Comparison of ENCODE assay signal across 1 cellular context in the genomic region with DNA sequence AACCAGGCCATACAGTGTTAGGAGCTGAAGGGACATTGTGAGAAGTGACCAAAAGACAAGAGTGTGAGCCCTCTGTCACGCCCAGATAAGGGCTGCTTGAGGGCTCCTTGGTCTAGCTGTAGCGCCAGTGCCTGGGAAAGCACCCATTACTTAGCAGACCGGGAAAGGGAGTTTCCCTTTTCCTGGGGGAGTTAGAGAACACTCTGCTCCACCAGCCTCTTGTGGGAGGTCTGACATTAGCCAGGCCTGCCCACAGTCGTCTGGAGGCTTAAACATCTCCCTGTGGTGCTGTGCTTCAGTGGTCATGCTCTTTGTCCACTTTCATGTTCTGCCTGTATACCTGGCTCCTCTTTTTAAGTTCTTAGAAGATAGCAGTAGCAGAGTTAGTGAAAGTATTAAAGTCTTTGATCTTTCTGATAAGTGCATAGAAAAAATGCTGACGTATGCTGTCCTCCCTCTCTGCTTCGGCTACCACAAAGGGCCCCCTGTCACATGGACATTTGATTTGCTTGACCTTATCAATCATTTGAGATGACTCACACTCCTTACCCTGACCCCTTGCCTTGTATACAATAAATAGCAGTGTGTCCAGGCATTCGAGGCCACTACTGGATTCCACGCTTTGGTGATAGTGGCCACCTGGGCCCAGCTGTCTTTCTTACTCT.
A peak's percentile ranks its signal among the peaks of the same experiment; 100 is the strongest.
TF ChIP-seq lines count a peak whose summit lies in the region.

No MANE protein-coding gene starts in this region.

TF ChIP-seq in K562, 482 proteins besides CTCF, POLR2A, EP300 and RAD21 (continued from another document and continues in another):
- TF ChIP-seq, protein P1, sequence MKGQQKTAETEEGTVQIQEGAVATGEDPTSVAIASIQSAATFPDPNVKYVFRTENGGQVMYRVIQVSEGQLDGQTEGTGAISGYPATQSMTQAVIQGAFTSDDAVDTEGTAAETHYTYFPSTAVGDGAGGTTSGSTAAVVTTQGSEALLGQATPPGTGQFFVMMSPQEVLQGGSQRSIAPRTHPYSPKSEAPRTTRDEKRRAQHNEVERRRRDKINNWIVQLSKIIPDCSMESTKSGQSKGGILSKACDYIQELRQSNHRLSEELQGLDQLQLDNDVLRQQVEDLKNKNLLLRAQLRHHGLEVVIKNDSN (CRISPR knock-in tag; IDR thresholded peaks at IDR 0.05): peak; percentile 66
- TF ChIP-seq, protein P2, sequence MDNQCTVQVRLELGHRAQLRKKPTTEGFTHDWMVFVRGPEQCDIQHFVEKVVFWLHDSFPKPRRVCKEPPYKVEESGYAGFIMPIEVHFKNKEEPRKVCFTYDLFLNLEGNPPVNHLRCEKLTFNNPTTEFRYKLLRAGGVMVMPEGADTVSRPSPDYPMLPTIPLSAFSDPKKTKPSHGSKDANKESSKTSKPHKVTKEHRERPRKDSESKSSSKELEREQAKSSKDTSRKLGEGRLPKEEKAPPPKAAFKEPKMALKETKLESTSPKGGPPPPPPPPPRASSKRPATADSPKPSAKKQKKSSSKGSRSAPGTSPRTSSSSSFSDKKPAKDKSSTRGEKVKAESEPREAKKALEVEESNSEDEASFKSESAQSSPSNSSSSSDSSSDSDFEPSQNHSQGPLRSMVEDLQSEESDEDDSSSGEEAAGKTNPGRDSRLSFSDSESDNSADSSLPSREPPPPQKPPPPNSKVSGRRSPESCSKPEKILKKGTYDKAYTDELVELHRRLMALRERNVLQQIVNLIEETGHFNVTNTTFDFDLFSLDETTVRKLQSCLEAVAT (IDR thresholded peaks at IDR 0.05): no peak
- TF ChIP-seq KLF16 (IDR thresholded peaks at IDR 0.05): 0 out of 2 replicates have a peak, but pooled peaks have one; percentile 4
- TF ChIP-seq STAG1 (CRISPR knock-in tag; IDR thresholded peaks at IDR 0.05; ENCODE audit: borderline replicate concordance): no peak
- no peak for TF ChIP-seq CREB1 (IDR thresholded peaks at IDR 0.05)
- TF ChIP-seq CREB1 (CRISPR knock-in tag; IDR thresholded peaks at IDR 0.05): peak; percentile 26; the same call in 1 of the 2 replicates
- TF ChIP-seq, protein P3, sequence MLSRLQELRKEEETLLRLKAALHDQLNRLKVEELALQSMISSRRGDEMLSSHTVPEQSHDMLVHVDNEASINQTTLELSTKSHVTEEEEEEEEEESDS (CRISPR knock-in tag; IDR thresholded peaks at IDR 0.05): no peak
- TF ChIP-seq FOS (IDR thresholded peaks at IDR 0.05; ENCODE audit: extremely low read depth, insufficient read length): peak; percentile 27
- no peak for TF ChIP-seq RBM15 (IDR thresholded peaks at IDR 0.05; ENCODE audit: insufficient read depth, low read length)
- peak in 1 of 2 experiments; percentile 67; a peak in 2 of 4 replicates for TF ChIP-seq SRF (CRISPR knock-in tag; IDR thresholded peaks at IDR 0.05)
- TF ChIP-seq, protein P4, sequence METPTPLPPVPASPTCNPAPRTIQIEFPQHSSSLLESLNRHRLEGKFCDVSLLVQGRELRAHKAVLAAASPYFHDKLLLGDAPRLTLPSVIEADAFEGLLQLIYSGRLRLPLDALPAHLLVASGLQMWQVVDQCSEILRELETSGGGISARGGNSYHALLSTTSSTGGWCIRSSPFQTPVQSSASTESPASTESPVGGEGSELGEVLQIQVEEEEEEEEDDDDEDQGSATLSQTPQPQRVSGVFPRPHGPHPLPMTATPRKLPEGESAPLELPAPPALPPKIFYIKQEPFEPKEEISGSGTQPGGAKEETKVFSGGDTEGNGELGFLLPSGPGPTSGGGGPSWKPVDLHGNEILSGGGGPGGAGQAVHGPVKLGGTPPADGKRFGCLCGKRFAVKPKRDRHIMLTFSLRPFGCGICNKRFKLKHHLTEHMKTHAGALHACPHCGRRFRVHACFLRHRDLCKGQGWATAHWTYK (CRISPR knock-in tag; IDR thresholded peaks at IDR 0.05): 0 out of 2 replicates have a peak, but pooled peaks have one; percentile 59
- 0 out of 2 replicates have a peak, but pooled peaks have one; percentile 22 for TF ChIP-seq ZNF766 (CRISPR knock-in tag; conservative IDR thresholded peaks at IDR 0.05)
- TF ChIP-seq RBM14 (IDR thresholded peaks at IDR 0.05; ENCODE audit: borderline replicate concordance, insufficient read depth, low read depth, low read length): no peak
- peak; percentile 67 to 78 for TF ChIP-seq FOXK2 (conservative IDR thresholded peaks at IDR 0.05 in 1 of 2, IDR thresholded peaks at IDR 0.05 in 1 of 2; ENCODE audit: low read depth in 2 of 2)
- peak; percentile 78 for TF ChIP-seq L3MBTL2 (IDR thresholded peaks at IDR 0.05)
- TF ChIP-seq, protein P5, sequence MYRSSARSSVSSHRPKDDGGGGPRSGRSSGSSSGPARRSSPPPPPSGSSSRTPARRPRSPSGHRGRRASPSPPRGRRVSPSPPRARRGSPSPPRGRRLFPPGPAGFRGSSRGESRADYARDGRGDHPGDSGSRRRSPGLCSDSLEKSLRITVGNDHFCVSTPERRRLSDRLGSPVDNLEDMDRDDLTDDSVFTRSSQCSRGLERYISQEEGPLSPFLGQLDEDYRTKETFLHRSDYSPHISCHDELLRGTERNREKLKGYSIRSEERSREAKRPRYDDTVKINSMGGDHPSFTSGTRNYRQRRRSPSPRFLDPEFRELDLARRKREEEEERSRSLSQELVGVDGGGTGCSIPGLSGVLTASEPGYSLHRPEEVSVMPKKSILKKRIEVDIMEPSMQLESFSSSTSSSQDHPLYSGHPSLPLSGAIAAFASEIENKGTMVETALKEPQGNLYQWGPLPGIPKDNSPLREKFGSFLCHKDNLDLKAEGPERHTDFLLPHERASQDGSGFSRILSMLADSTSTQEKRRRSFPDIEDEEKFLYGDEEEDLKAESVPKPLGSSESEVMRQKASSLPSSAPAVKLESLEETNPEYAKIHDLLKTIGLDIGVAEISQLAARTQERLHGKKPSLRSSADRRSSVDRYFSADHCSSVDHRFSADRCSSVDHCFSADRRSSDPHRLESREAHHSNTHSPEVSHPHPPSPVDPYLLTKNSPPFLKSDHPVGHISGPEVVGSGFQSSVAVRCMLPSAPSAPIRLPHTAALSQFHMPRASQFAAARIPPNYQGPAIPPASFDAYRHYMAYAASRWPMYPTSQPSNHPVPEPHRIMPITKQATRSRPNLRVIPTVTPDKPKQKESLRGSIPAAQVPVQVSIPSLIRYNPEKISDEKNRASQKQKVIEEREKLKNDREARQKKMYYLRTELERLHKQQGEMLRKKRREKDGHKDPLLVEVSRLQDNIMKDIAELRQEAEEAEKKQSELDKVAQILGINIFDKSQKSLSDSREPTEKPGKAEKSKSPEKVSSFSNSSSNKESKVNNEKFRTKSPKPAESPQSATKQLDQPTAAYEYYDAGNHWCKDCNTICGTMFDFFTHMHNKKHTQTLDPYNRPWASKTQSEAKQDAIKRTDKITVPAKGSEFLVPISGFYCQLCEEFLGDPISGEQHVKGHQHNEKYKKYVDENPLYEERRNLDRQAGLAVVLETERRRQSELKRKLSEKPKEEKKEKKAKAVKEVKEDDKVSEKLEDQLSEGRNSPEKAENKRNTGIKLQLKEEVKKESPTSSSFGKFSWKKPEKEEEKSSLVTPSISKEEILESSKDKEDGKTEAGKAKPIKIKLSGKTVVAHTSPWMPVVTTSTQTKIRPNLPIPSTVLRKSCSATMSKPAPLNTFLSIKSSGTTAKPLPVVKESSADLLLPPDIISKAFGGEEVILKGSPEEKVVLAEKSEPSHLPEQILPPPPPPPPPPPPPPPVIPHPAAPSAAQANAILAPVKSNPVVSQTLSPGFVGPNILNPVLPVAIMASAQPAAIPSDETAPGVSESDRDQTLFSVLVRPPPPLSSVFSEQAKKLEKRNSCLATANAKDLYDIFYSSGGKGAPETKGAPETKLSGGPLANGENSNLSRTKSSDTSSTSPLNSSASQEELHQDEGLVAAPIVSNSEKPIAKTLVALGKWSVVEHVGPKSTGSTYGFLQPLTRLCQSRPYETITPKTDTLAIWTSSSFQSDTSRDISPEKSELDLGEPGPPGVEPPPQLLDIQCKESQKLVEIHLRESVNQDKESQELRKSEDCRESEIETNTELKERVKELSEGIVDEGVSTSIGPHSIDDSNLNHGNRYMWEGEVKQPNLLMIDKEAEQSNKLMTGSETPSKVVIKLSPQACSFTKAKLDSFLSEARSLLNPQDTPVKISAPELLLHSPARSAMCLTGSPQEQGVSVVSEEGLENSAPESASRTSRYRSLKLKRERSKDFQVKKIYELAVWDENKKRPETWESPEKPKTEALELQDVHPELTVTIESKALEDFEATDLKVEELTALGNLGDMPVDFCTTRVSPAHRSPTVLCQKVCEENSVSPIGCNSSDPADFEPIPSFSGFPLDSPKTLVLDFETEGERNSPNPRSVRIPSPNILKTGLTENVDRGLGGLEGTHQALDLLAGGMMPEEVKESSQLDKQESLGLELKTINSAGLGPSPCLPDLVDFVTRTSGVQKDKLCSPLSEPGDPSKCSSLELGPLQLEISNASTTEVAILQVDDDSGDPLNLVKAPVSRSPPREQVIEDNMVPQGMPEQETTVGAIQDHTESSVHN (IDR thresholded peaks at IDR 0.05; ENCODE audit: borderline replicate concordance in 1 of 2, low read depth in 1 of 2): peak in 1 of 2 experiments; percentile 71; a peak in 1 of 4 replicates
- 0 out of 2 replicates have a peak, but pooled peaks have one; percentile 20 for TF ChIP-seq ZNF79 (CRISPR knock-in tag; IDR thresholded peaks at IDR 0.05; ENCODE audit: low read depth)
- no peak for TF ChIP-seq DMBX1 (CRISPR knock-in tag; IDR thresholded peaks at IDR 0.05; ENCODE audit: borderline replicate concordance)
- no peak for TF ChIP-seq MXI1 (IDR thresholded peaks at IDR 0.05; ENCODE audit: low read depth, low read length)
- TF ChIP-seq SP2 (IDR thresholded peaks at IDR 0.05; ENCODE audit: extremely low read depth, low read depth, low read length, poor library complexity, severe bottlenecking): no peak
- no peak for TF ChIP-seq MBD2 (IDR thresholded peaks at IDR 0.05; ENCODE audit: borderline replicate concordance, low read depth)
- TF ChIP-seq SOX6 (IDR thresholded peaks at IDR 0.05): 0 out of 2 replicates have a peak, but pooled peaks have one; percentile 39
- TF ChIP-seq ZFX (CRISPR knock-in tag; IDR thresholded peaks at IDR 0.05): peak; percentile 66
- TF ChIP-seq KLF13 (tag; IDR thresholded peaks at IDR 0.05; ENCODE audit: borderline replicate concordance, low read depth): no peak
- TF ChIP-seq CBX2 (IDR thresholded peaks at IDR 0.05; ENCODE audit: insufficient read depth, low read length, poor library complexity, severe bottlenecking): no peak
- 0 out of 2 replicates have a peak, but pooled peaks have one; percentile 11 for TF ChIP-seq TRIM28 (IDR thresholded peaks at IDR 0.05)
- no peak for TF ChIP-seq NR4A1 (CRISPR knock-in tag; IDR thresholded peaks at IDR 0.05)
- TF ChIP-seq NR4A1 (tag; IDR thresholded peaks at IDR 0.05): 0 out of 2 replicates have a peak, but pooled peaks have one; percentile 41
- TF ChIP-seq HDGF (IDR thresholded peaks at IDR 0.05): 0 out of 2 replicates have a peak, but pooled peaks have one; percentile 32
- TF ChIP-seq, protein P6, sequence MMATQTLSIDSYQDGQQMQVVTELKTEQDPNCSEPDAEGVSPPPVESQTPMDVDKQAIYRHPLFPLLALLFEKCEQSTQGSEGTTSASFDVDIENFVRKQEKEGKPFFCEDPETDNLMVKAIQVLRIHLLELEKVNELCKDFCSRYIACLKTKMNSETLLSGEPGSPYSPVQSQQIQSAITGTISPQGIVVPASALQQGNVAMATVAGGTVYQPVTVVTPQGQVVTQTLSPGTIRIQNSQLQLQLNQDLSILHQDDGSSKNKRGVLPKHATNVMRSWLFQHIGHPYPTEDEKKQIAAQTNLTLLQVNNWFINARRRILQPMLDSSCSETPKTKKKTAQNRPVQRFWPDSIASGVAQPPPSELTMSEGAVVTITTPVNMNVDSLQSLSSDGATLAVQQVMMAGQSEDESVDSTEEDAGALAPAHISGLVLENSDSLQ (IDR thresholded peaks at IDR 0.05): peak; percentile 85
- no peak for TF ChIP-seq IRF2 (CRISPR knock-in tag; IDR thresholded peaks at IDR 0.05)
- TF ChIP-seq, protein P7, sequence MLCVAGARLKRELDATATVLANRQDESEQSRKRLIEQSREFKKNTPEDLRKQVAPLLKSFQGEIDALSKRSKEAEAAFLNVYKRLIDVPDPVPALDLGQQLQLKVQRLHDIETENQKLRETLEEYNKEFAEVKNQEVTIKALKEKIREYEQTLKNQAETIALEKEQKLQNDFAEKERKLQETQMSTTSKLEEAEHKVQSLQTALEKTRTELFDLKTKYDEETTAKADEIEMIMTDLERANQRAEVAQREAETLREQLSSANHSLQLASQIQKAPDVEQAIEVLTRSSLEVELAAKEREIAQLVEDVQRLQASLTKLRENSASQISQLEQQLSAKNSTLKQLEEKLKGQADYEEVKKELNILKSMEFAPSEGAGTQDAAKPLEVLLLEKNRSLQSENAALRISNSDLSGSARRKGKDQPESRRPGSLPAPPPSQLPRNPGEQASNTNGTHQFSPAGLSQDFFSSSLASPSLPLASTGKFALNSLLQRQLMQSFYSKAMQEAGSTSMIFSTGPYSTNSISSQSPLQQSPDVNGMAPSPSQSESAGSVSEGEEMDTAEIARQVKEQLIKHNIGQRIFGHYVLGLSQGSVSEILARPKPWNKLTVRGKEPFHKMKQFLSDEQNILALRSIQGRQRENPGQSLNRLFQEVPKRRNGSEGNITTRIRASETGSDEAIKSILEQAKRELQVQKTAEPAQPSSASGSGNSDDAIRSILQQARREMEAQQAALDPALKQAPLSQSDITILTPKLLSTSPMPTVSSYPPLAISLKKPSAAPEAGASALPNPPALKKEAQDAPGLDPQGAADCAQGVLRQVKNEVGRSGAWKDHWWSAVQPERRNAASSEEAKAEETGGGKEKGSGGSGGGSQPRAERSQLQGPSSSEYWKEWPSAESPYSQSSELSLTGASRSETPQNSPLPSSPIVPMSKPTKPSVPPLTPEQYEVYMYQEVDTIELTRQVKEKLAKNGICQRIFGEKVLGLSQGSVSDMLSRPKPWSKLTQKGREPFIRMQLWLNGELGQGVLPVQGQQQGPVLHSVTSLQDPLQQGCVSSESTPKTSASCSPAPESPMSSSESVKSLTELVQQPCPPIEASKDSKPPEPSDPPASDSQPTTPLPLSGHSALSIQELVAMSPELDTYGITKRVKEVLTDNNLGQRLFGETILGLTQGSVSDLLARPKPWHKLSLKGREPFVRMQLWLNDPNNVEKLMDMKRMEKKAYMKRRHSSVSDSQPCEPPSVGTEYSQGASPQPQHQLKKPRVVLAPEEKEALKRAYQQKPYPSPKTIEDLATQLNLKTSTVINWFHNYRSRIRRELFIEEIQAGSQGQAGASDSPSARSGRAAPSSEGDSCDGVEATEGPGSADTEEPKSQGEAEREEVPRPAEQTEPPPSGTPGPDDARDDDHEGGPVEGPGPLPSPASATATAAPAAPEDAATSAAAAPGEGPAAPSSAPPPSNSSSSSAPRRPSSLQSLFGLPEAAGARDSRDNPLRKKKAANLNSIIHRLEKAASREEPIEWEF (CRISPR knock-in tag; IDR thresholded peaks at IDR 0.05): 0 out of 2 replicates have a peak, but pooled peaks have one; percentile 59
- TF ChIP-seq TEAD1 (CRISPR knock-in tag; IDR thresholded peaks at IDR 0.05): peak; percentile 60 to 68; a peak in 3 of 4 replicates
- peak; percentile 82 for TF ChIP-seq LEF1 (IDR thresholded peaks at IDR 0.05)
- TF ChIP-seq KLF6 (CRISPR knock-in tag; IDR thresholded peaks at IDR 0.05; ENCODE audit: borderline replicate concordance): 0 out of 2 replicates have a peak, but pooled peaks have one; percentile 31
- TF ChIP-seq MAZ (CRISPR knock-in tag; conservative IDR thresholded peaks at IDR 0.05 in 1 of 2, IDR thresholded peaks at IDR 0.05 in 1 of 2): peak; percentile 51 to 57; a peak in 1 of 4 replicates
